ENCODE assay signal across 16 cellular contexts in the genomic region with DNA sequence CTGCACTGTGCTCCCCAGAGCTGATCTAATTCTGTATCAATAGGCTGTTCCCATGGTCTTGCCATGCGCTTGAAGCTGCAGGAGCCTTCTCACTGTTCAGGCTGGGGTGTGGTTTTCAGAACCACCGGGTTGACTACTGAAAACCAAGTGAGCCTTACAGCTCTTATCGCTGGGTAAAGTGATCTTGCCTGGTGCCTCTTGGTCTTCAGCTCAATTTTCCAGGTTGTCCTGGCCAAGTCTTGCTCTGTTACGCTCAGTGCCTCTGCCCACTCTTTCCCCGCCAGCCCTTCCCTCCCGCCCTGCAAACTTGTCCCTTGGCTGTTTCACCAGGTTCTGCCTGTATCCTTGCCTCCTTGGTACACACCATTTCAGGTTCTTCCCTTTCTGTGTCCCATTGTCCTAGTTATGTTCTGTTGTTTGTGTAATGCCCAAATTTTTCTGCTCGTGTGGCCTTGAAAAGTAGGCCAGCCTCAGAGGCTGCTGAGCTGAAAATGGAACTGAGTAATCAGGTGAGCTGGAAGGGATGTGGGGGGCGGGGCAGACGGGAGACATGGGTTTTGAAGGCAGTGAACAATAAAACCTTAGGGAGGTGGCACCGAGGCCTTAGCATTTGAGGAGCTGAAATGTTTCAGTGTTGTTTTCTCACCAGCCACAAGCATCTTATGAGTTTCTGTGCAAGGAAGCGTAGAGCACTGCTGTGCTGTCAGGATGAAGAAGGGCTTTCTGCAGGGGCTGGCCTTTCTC. TPM values are rescaled to one million over a fixed set of nuclear protein-coding genes. Genes with fewer than 3 reads are reported as not detected.
DNase-seq lines count a peak whose midpoint lies in the region; TF ChIP-seq lines count a peak whose summit lies in the region.
"Had no signal": no experiment of that assay in that cellular context is flagged by ENCODE, and none has a peak within 500 bp of the region (broad histone marks: within the 10 kb centered on the region; RNA-seq: fewer than 3 reads in every experiment).

No MANE protein-coding gene starts in this region.

- H3K79me2 ChIP-seq in MM.1S (ENCODE audit: low read length) = peaks cover 12% of the 10 kb centered on the region; the same call in 1 of the 2 replicates

- H3K9me3 ChIP-seq in MM.1S (replicated peaks; ENCODE audit: insufficient read depth, low read length) (no peaks in the 10 kb centered on the region), thyroid gland (no peaks in the 10 kb centered on the region)
- H3K9me3 ChIP-seq: heart left ventricle, left lung, vagina had no signal

- no peaks in the 10 kb centered on the region for H3K9me2 ChIP-seq in MM.1S (replicated peaks; ENCODE audit: insufficient read depth, low read length)

- H3K36me3 Mint-ChIP-seq in chondrocyte (ENCODE audit: low read depth) = peaks cover 13% of the 10 kb centered on the region

- no peak overlapping the region for H3K4me3 ChIP-seq in MM.1S (ENCODE audit: low read length)
- no peak overlapping the region for H3K4me3 ChIP-seq in thyroid gland (replicated peaks in 1 of 3)
- H3K4me3 ChIP-seq: cardiac muscle cell, heart left ventricle, left lung, SK-N-MC, vagina had no signal

- H3K36me3 ChIP-seq in MM.1S (replicated peaks; ENCODE audit: insufficient read depth, low read length) (peaks cover 3% of the 10 kb centered on the region; the same call in 1 of the 2 replicates), thyroid gland (peaks cover 17 to 38% of the 10 kb centered on the region in 2 donors)

- intact Hi-C loops in thyroid gland (cut with DNase I) = no loop called here

- DNase-seq in stimulated activated CD4-positive, alpha-beta T cell treated with anti-CD3 and anti-CD28 coated beads, Interleukin-15, amount 100 ng/mL, for 24 hours = peak; percentile 46
- DNase-seq in stimulated activated CD4-positive, alpha-beta T cell treated with anti-CD3 and anti-CD28 coated beads, Interleukin-2, amount 100 ng/mL, for 48 hours = no peak
- DNase-seq in MM.1S (peak; percentile 35), glomerular visceral epithelial cell (ENCODE audit: extremely low spot score) (peak; percentile 8), thyroid gland (peak; percentile 58 to 59), NCI-H69 (lab: John Stamatoyannopoulos, UW) (no peak), NCI-H345 (lab: John Stamatoyannopoulos, UW) (no peak), chondrocyte (ENCODE audit: low spot score) (no peak)
- DNase-seq: DMS53; GOT3; heart left ventricle; left lung; stimulated activated CD8-positive, alpha-beta memory T cell treated with anti-CD3 and anti-CD28 coated beads, Interleukin-4, amount 100 ng/mL, for 48 hours had no signal

- H3K4me1 ChIP-seq in MM.1S (ENCODE audit: low read length) = peaks cover 26% of the 10 kb centered on the region
- H3K4me1 ChIP-seq in thyroid gland = no peaks in the 10 kb centered on the region

- WGBS in thyroid gland, 2 donors = 77 to 84% methylated on average over 11 of the region's 11 CpGs

- peak overlapping the region; percentile 25; the same call in 1 of the 2 replicates for H3K27ac ChIP-seq in MM.1S (ENCODE audit: low read length)
- H3K27ac ChIP-seq in thyroid gland = no peak overlapping the region
- H3K27ac ChIP-seq: cardiac muscle cell, left lung, SK-N-MC, vagina had no signal

- no peak for TF ChIP-seq POLR2A in thyroid gland (IDR thresholded peaks at IDR 0.05)

- H3K9ac ChIP-seq in MM.1S (ENCODE audit: low read length) = no peak overlapping the region

- peaks cover 18% of the 10 kb centered on the region for H3K4me1 Mint-ChIP-seq in chondrocyte (ENCODE audit: low read depth)

- no peak overlapping the region for H3K4me2 ChIP-seq in MM.1S (ENCODE audit: low read depth, low read length)

- no peaks in the 10 kb centered on the region for H3K27me3 Mint-ChIP-seq in chondrocyte (ENCODE audit: low read depth)

- no peak overlapping the region for H2AFZ ChIP-seq in MM.1S (ENCODE audit: low read length)

- no peaks in the 10 kb centered on the region for H3K9me3 Mint-ChIP-seq in chondrocyte (ENCODE audit: low read depth)

- no peaks in the 10 kb centered on the region for H4K20me1 ChIP-seq in MM.1S (ENCODE audit: insufficient read depth, low read length)

- H3K27ac Mint-ChIP-seq in chondrocyte (ENCODE audit: unreplicated experiment) = no peak overlapping the region

- peaks cover 10% of the 10 kb centered on the region; the same call in 1 of the 2 replicates for H3F3A ChIP-seq in MM.1S (ENCODE audit: insufficient read depth, low read length)

- TF ChIP-seq CTCF in MM.1S (IDR thresholded peaks at IDR 0.05; ENCODE audit: low read length) = no peak
- TF ChIP-seq CTCF in thyroid gland (IDR thresholded peaks at IDR 0.05) = no peak
- TF ChIP-seq CTCF in chondrocyte (IDR thresholded peaks at IDR 0.05) = no peak

- H3K4me3 Mint-ChIP-seq in chondrocyte (ENCODE audit: unreplicated experiment) = no peak overlapping the region

- no peaks in the 10 kb centered on the region for H3K27me3 ChIP-seq in MM.1S (replicated peaks; ENCODE audit: insufficient read depth, low read length)
- no peaks in the 10 kb centered on the region for H3K27me3 ChIP-seq in thyroid gland
- H3K27me3 ChIP-seq: cardiac muscle cell, heart left ventricle, left lung, vagina had no signal

RNA-seq across cellular contexts. Expression of a gene that starts 11.2 kb away (rescaled TPM):
- total RNA-seq in thyroid gland = 10 to 100 TPM; 29.4 to 49.6 (median 39.4) TPM
- 33.4 to 34.4 TPM (median 33.7 TPM) in 3 replicates for total RNA-seq in chondrocyte

RNA-seq across cellular contexts. Expression of a gene that starts 21.6 kb away (rescaled TPM):
- total RNA-seq in thyroid gland (10 to 100 TPM in 2 of 4 donors, 1 to 10 TPM in 2; 3.2 to 18.4 (median 12.5) TPM), chondrocyte (1.2 to 1.4 TPM (median 1.2 TPM) in 3 replicates)

Comparison
In these comparisons a context has a peak if more than half of its experiments do, and no peak if none do; other contexts are left out.
1. DNase-seq: peak in stimulated activated CD4-positive, alpha-beta T cell treated with anti-CD3 and anti-CD28 coated beads, Interleukin-15, amount 100 ng/mL, for 24 hours (single experiment), MM.1S (single experiment), glomerular visceral epithelial cell (single experiment) and thyroid gland (2 of 2); none in stimulated activated CD4-positive, alpha-beta T cell treated with anti-CD3 and anti-CD28 coated beads, Interleukin-2, amount 100 ng/mL, for 48 hours (0 of 2), NCI-H69 (single experiment), NCI-H345 (single experiment) and chondrocyte (single experiment).